In genomic region chr12:116906285-116906684, GRCh38 we compare ENCODE assay signal across 22 cellular contexts. TPM values are rescaled to one million over a fixed set of nuclear protein-coding genes. Genes with fewer than 3 reads are reported as not detected.
DNase-seq lines count a peak whose midpoint lies in the region; ATAC-seq, FAIRE-seq and TF ChIP-seq lines count a peak whose summit lies in the region.
"Had no signal": no experiment of that assay in that cellular context is flagged by ENCODE, and none has a peak within 500 bp of the region (broad histone marks: within the 10 kb centered on the region; RNA-seq: fewer than 3 reads in every experiment).

No MANE protein-coding gene starts in this region.

- no peak for TF ChIP-seq RAD21 in K562 (CRISPR knock-in tag; conservative IDR thresholded peaks at IDR 0.05 in 1 of 2, IDR thresholded peaks at IDR 0.05 in 1 of 2)

- H3K9me3 ChIP-seq in K562 (replicated peaks; ENCODE audit: control insufficient read depth, insufficient read depth, low read depth, low read length) = no peaks in the 10 kb centered on the region
- no peaks in the 10 kb centered on the region for H3K9me3 ChIP-seq in right lobe of liver
- H3K9me3 ChIP-seq: BLaER1 treated with 17β-estradiol and CSF1 and Interleukin-3, amounts not matched to agents 10 nM and 100 nM; Caco-2 had no signal

- H3F3A ChIP-seq in GM23338 (replicated peaks; ENCODE audit: low read depth) = no peaks in the 10 kb centered on the region

- H3K27ac Mint-ChIP-seq in GM23338 = no peak overlapping the region
- H3K27ac Mint-ChIP-seq: B cell; CD4-positive, alpha-beta T cell; CD8-positive, alpha-beta T cell had no signal

- POLR2A ChIA-PET in K562 (lab: Yijun Ruan, JAX) = interaction anchor here (0.6 to 1.4 kb wide), 4 partner anchors 10 to 355 kb away, joined by 3 to 6 read pairs (median 3); no protein-coding TSS in a partner anchor

- H3K4me1 ChIP-seq in GM23338 (ENCODE audit: insufficient read depth) = no peaks in the 10 kb centered on the region
- peaks cover 0 to 8% of the 10 kb centered on the region in 2 experiments; a peak in 2 of 5 replicates for H3K4me1 ChIP-seq in K562 (replicated peaks in 1 of 2; ENCODE audit: control insufficient read depth in 2 of 2, insufficient read depth in 2 of 2, low read length in 2 of 2)
- no peaks in the 10 kb centered on the region for H3K4me1 ChIP-seq in right lobe of liver
- H3K4me1 ChIP-seq: BLaER1 treated with 17β-estradiol and CSF1 and Interleukin-3, amounts not matched to agents 10 nM and 100 nM; Caco-2 had no signal

- TF ChIP-seq EP300 in K562 (IDR thresholded peaks at IDR 0.05; ENCODE audit: low read length) = no peak

- H3K4me3 Mint-ChIP-seq in GM23338 = no peak overlapping the region
- H3K4me3 Mint-ChIP-seq: B cell; CD4-positive, alpha-beta T cell; CD8-positive, alpha-beta T cell had no signal

- BruUV-seq in K562 (replicated peaks; lab: Mats Ljungman, UMichigan) = no TSS peak

- in situ Hi-C loops in K562 (cut with MboI) = no loop called here

- intact Hi-C loops in K562 (cut with micrococcal nuclease) (no loop called here), right lobe of liver (cut with DNase I) (no loop called here)

- H4K20me1 ChIP-seq in GM23338 (replicated peaks; ENCODE audit: insufficient read depth) (no peaks in the 10 kb centered on the region), K562 (replicated peaks; ENCODE audit: control insufficient read depth, insufficient read depth, low read length) (no peaks in the 10 kb centered on the region)
- H4K20me1 ChIP-seq: BLaER1 treated with 17β-estradiol and CSF1 and Interleukin-3, amounts not matched to agents 10 nM and 100 nM had no signal

- no peaks in the 10 kb centered on the region for H3K9me1 ChIP-seq in K562 (ENCODE audit: control insufficient read depth, insufficient read depth, low read length)

- H3K4me2 ChIP-seq in GM23338 (no peak overlapping the region), K562 (ENCODE audit: insufficient read depth, low read length) (no peak overlapping the region)
- H3K4me2 ChIP-seq: BLaER1 treated with 17β-estradiol and CSF1 and Interleukin-3, amounts not matched to agents 10 nM and 100 nM had no signal

- DNase-seq in GM23338 (ENCODE audit: low spot score) (no peak), K562 (ENCODE audit: extremely low read depth in 1 of 4, low spot score in 3 of 4) (no peak), right lobe of liver (no peak), cerebellum (ENCODE audit: low spot score) (no peak)
- DNase-seq: 8988T; AML-193; Caco-2; Calu3; CD4-positive, alpha-beta T cell; CD8-positive, alpha-beta T cell; DMS79 treated with DMSO at 0.1 percent for 48 hours; GF-D8 had no signal

- no peaks in the 10 kb centered on the region for H3K36me3 ChIP-seq in GM23338 (ENCODE audit: insufficient read depth)
- H3K36me3 ChIP-seq in K562 (ENCODE audit: control insufficient read depth, insufficient read depth, low read length) = no peaks in the 10 kb centered on the region
- no peaks in the 10 kb centered on the region for H3K36me3 ChIP-seq in right lobe of liver
- H3K36me3 ChIP-seq: BLaER1 treated with 17β-estradiol and CSF1 and Interleukin-3, amounts not matched to agents 10 nM and 100 nM had no signal

- H3K27me3 Mint-ChIP-seq in GM23338 (ENCODE audit: insufficient read depth, low read depth, poor library complexity) = peaks cover 4% of the 10 kb centered on the region

- H3K36me3 Mint-ChIP-seq in GM23338 (ENCODE audit: low read depth) = no peaks in the 10 kb centered on the region

- H3K9me2 ChIP-seq in GM23338 (ENCODE audit: insufficient read depth) = no peaks in the 10 kb centered on the region

- TF ChIP-seq POLR2A in K562 (conservative IDR thresholded peaks at IDR 0.05) (no peak), right lobe of liver (IDR thresholded peaks at IDR 0.05) (no peak)

- H2AFZ ChIP-seq in GM23338 (peak overlapping the region; percentile 52), K562 (ENCODE audit: low read depth, low read length) (no peak overlapping the region)

- H3K9me3 Mint-ChIP-seq in GM23338 = no peaks in the 10 kb centered on the region
- H3K9me3 Mint-ChIP-seq: CD4-positive, alpha-beta T cell; CD8-positive, alpha-beta T cell had no signal

- TF ChIP-seq CTCF in GM23338 (conservative IDR thresholded peaks at IDR 0.05; ENCODE audit: low read depth in 2 of 2) (no peak), K562 (IDR thresholded peaks at IDR 0.05 in 2 of 3, conservative IDR thresholded peaks at IDR 0.05 in 1 of 3; ENCODE audit: insufficient read depth in 2 of 3, low read depth in 1 of 3, low read length in 3 of 3) (no peak), right lobe of liver (IDR thresholded peaks at IDR 0.05) (no peak)

- ATAC-seq in GM23338 (no peak), K562 (no peak), right lobe of liver (no peak), GM19452 (IDR thresholded peaks at IDR 0.05; ENCODE audit: unreplicated experiment) (no peak)
- ATAC-seq: CD8-positive, alpha-beta T cell had no signal

- H3K79me2 ChIP-seq in GM23338 (replicated peaks; ENCODE audit: insufficient read depth) (peaks cover 6% of the 10 kb centered on the region), K562 (ENCODE audit: control insufficient read depth, insufficient read depth, low read length) (peaks cover 11% of the 10 kb centered on the region)

- peaks cover 6% of the 10 kb centered on the region; the same call in 2 of the 3 replicates for H3K4me1 Mint-ChIP-seq in GM23338

- H3K27ac ChIP-seq in GM23338 (ENCODE audit: low read depth) (no peak overlapping the region), K562 (ENCODE audit: extremely low read depth, low read depth, low read length) (no peak overlapping the region), right lobe of liver (no peak overlapping the region)
- H3K27ac ChIP-seq: BLaER1 treated with 17β-estradiol and CSF1 and Interleukin-3, amounts not matched to agents 10 nM and 100 nM; C4-2B had no signal

- 21% methylated on average over 4 of the region's 4 CpGs for WGBS in K562 (ENCODE audit: insufficient coverage, low coverage, missing lambda C conversion rate)
- 100% methylated on average over 3 of the region's 4 CpGs for WGBS in right lobe of liver (ENCODE audit: insufficient coverage, low coverage, low lambda C conversion rate, missing lambda C conversion rate)

- no peak for FAIRE-seq in K562 (lab: Jason Lieb, UNC)
- FAIRE-seq: A204.1, D721Med, G401.6, GM12891, GM19239 had no signal

- no peaks in the 10 kb centered on the region for H3K27me3 ChIP-seq in GM23338 (ENCODE audit: insufficient read depth)
- H3K27me3 ChIP-seq in K562 (ENCODE audit: control insufficient read depth in 2 of 2, insufficient read depth in 2 of 2, low read length in 2 of 2) = peaks cover 8 to 11% of the 10 kb centered on the region in 2 experiments; a peak in 4 of 5 replicates
- H3K27me3 ChIP-seq in right lobe of liver = no peaks in the 10 kb centered on the region
- H3K27me3 ChIP-seq: BLaER1 treated with 17β-estradiol and CSF1 and Interleukin-3, amounts not matched to agents 10 nM and 100 nM had no signal

- H3K9ac ChIP-seq in K562 (ENCODE audit: insufficient read depth in 1 of 2, low read depth in 2 of 2, low read length in 2 of 2) = no peak overlapping the region
- H3K9ac ChIP-seq: BLaER1 treated with 17β-estradiol and CSF1 and Interleukin-3, amounts not matched to agents 10 nM and 100 nM had no signal

- CTCF ChIA-PET in K562 (lab: Yijun Ruan, JAX; ENCODE audit: low intra/inter-chr PET ratio) = no interaction called here

- H3K4me3 ChIP-seq in GM23338 = no peak overlapping the region
- H3K4me3 ChIP-seq in K562 = no peak overlapping the region
- no peak overlapping the region for H3K4me3 ChIP-seq in right lobe of liver
- H3K4me3 ChIP-seq: BLaER1 treated with 17β-estradiol and CSF1 and Interleukin-3, amounts not matched to agents 10 nM and 100 nM had no signal

RNA-seq across cellular contexts. Expression of gene FBXW8, which starts 4.5 kb away (rescaled TPM):
- 12.9 and 13.9 TPM in 2 replicates for total RNA-seq in GM23338 (2014; rRNA removed; shearing (Covaris generic))
- polyA plus RNA-seq in GM23338 (2016; fragmentation: Nextera tagmentation; extraction: Ambion mirVana) (4.6 and 4.7 TPM in 2 replicates), K562 (2011; rRNA removed) (6.7 and 9.7 TPM in 2 replicates), K562 (2014; fragmentation: Illumina TruSeq; extraction: Trizol) (4.8 and 6.2 TPM in 2 replicates), K562 (2014; fragmentation: Nextera tagmentation; extraction: Ambion mirVana) (under 1 TPM; 0.58 to 0.69 TPM), K562 (2014; rRNA removed) (3.6 and 4.4 TPM in 2 replicates)
- total RNA-seq in K562 (2011; cell fraction: chromatin; rRNA removed; ENCODE audit: low replicate concordance) = 22.7 and 26.4 TPM in 2 replicates
- 9.8 and 11.3 TPM in 2 replicates for total RNA-seq in K562 (2011; cell fraction: nucleolus; rRNA removed)
- 17.7 and 31.7 TPM in 2 replicates for total RNA-seq in K562 (2011; cell fraction: nucleoplasm; rRNA removed)
- total RNA-seq in K562 (2014; rRNA removed) (6.7 and 7.0 TPM in 2 replicates), K562 (2014; rRNA removed; fragmentation: Illumina TruSeq; extraction: Trizol) (2.7 and 3.9 TPM in 2 replicates), K562 (2015; rRNA removed; fragmentation: Illumina TruSeq; extraction: Trizol) (4.0 and 4.1 TPM in 2 replicates), K562 (2021) (8.1 and 8.3 TPM in 2 replicates), right lobe of liver (1 to 10 TPM; 4.5 to 9.6 (median 6.3) TPM), cerebellum (16.8 TPM)
- 6.4 and 7.3 TPM in 2 replicates for polyA plus RNA-seq in K562 (2011; cell fraction: cytosol; rRNA removed)
- 13.8 and 15.6 TPM in 2 replicates for polyA plus RNA-seq in K562 (2011; cell fraction: nucleus; rRNA removed)
- polyA plus RNA-seq in K562 (2012) = 4.6 and 9.9 TPM in 2 replicates
- polyA minus RNA-seq in K562 (2011; rRNA and poly(A)+ RNA removed) = 15.4 and 19.4 TPM in 2 replicates
- polyA minus RNA-seq in K562 (2011; cell fraction: cytosol; rRNA and poly(A)+ RNA removed) = 5.4 and 9.7 TPM in 2 replicates
- polyA minus RNA-seq in K562 (2011; cell fraction: nucleus; rRNA and poly(A)+ RNA removed) = 9.0 and 12.6 TPM in 2 replicates

RNA-seq across cellular contexts. Expression of gene HRK, which starts 25.0 kb away (rescaled TPM):
- total RNA-seq in GM23338 (2014; rRNA removed; shearing (Covaris generic)) = 1.0 and 1.9 TPM in 2 replicates
- 1.7 and 1.9 TPM in 2 replicates for polyA plus RNA-seq in GM23338 (2016; fragmentation: Nextera tagmentation; extraction: Ambion mirVana)
- not detected in 2 replicates for total RNA-seq in K562 (2011; cell fraction: chromatin; rRNA removed; ENCODE audit: low replicate concordance)
- total RNA-seq in K562 (2011; cell fraction: nucleolus; rRNA removed) = not detected in 2 replicates
- total RNA-seq in K562 (2011; cell fraction: nucleoplasm; rRNA removed) = not detected in 2 replicates
- 0.05 TPM in 1 of 2 replicates, not detected in the other for total RNA-seq in K562 (2014; rRNA removed)
- 0.04 TPM in 1 of 2 replicates, not detected in the other for total RNA-seq in K562 (2014; rRNA removed; fragmentation: Illumina TruSeq; extraction: Trizol)
- not detected in 2 replicates for total RNA-seq in K562 (2015; rRNA removed; fragmentation: Illumina TruSeq; extraction: Trizol)
- total RNA-seq in K562 (2021) = not detected in 2 replicates
- 0.04 TPM in 1 of 2 replicates, not detected in the other for polyA plus RNA-seq in K562 (2011; rRNA removed)
- 0.01 TPM in 2 replicates for polyA plus RNA-seq in K562 (2011; cell fraction: cytosol; rRNA removed)
- not detected in 2 replicates for polyA plus RNA-seq in K562 (2011; cell fraction: nucleus; rRNA removed)
- 0.10 TPM in 1 of 2 replicates, not detected in the other for polyA plus RNA-seq in K562 (2012)
- not detected in 2 replicates for polyA plus RNA-seq in K562 (2014; fragmentation: Illumina TruSeq; extraction: Trizol)
- not detected for polyA plus RNA-seq in K562 (2014; fragmentation: Nextera tagmentation; extraction: Ambion mirVana)
- polyA plus RNA-seq in K562 (2014; rRNA removed) = 0.01 TPM in 1 of 2 replicates, not detected in the other
- polyA minus RNA-seq in K562 (2011; rRNA and poly(A)+ RNA removed) = 0.03 TPM in 1 of 2 replicates, not detected in the other
- polyA minus RNA-seq in K562 (2011; cell fraction: cytosol; rRNA and poly(A)+ RNA removed) = not detected in 2 replicates
- polyA minus RNA-seq in K562 (2011; cell fraction: nucleus; rRNA and poly(A)+ RNA removed) = not detected in 2 replicates
- total RNA-seq in right lobe of liver = not detected
- 2.0 TPM for total RNA-seq in cerebellum
- total RNA-seq: Calu3; CD4-positive, alpha-beta T cell had no signal
- polyA plus RNA-seq: BJ had no signal
